24 cellular contexts compared by ENCODE assay signal in genomic region chr2:37551783-37552182, GRCh38.
A peak's percentile ranks its signal among the peaks of the same experiment; 100 is the strongest.
DNase-seq lines count a peak whose midpoint lies in the region; ATAC-seq, FAIRE-seq and TF ChIP-seq lines count a peak whose summit lies in the region.
"Had no signal": no experiment of that assay in that cellular context is flagged by ENCODE, and none has a peak within 500 bp of the region (broad histone marks: within the 10 kb centered on the region; RNA-seq: fewer than 3 reads in every experiment).

No MANE protein-coding gene starts in this region.

- in situ Hi-C loops in HAP-1 (cut with MboI; ENCODE audit: low sequenced_read_pairs) = no loop called here

- DNase-seq in activated CD4-positive, alpha-beta T cell treated with anti-CD3 and anti-CD28 coated beads, Interleukin-2, amount 10 ng/mL, durations not matched to agents 24 days and 14 days = peak; percentile 6
- no peak for DNase-seq in activated CD4-positive, alpha-beta T cell treated with anti-CD3 and anti-CD28 coated beads for 48 hours
- no peak for DNase-seq in GM12892 (ENCODE audit: insufficient read length)
- DNase-seq in dedifferentiated amniotic fluid mesenchymal stem cell (ENCODE audit: extremely low spot score) = peak; percentile 34
- DNase-seq in HAP-1 (ENCODE audit: low spot score in 2 of 2) = no peak
- DNase-seq: ACHN, BE2C, DMS153, DND-41, Kasumi-1, MV-4-11, NCI-H1105, NCI-H146, NCI-H1930, NCI-H2107, NCI-H446, NCI-H524 treated with DMSO at 0.1 percent for 48 hours, NCI-H774, Right ventricle myocardium superior had no signal

- no peak overlapping the region for H3K4me3 Mint-ChIP-seq in activated CD4-positive, alpha-beta T cell treated with anti-CD3 and anti-CD28 coated beads, Interleukin-2, amount 10 ng/mL, durations not matched to agents 24 days and 14 days
- H3K4me3 Mint-ChIP-seq: CD14-positive monocyte had no signal

- no peaks in the 10 kb centered on the region for H3K27me3 ChIP-seq in HAP-1 (ENCODE audit: low read depth)
- H3K27me3 ChIP-seq: BE2C, SJSA1 had no signal

- 0 out of 3 replicates have a peak, but pooled peaks have one; percentile 28 for ATAC-seq in SK-N-SH treated with all-trans-retinoic acid at 6 μM for 48 hours
- ATAC-seq in GM21381 (IDR thresholded peaks at IDR 0.05; ENCODE audit: unreplicated experiment) = no peak
- ATAC-seq in HG03342 (IDR thresholded peaks at IDR 0.05; ENCODE audit: unreplicated experiment) = no peak

- H3K36me3 Mint-ChIP-seq in activated CD4-positive, alpha-beta T cell treated with anti-CD3 and anti-CD28 coated beads, Interleukin-2, amount 10 ng/mL, durations not matched to agents 24 days and 14 days (ENCODE audit: low read depth) = no peaks in the 10 kb centered on the region
- H3K36me3 Mint-ChIP-seq: CD14-positive monocyte had no signal

- H3K4me3 ChIP-seq in HAP-1 = no peak overlapping the region
- H3K4me3 ChIP-seq: SJSA1 had no signal

- no peak overlapping the region for H3K27ac Mint-ChIP-seq in activated CD4-positive, alpha-beta T cell treated with anti-CD3 and anti-CD28 coated beads, Interleukin-2, amount 10 ng/mL, durations not matched to agents 24 days and 14 days
- H3K27ac Mint-ChIP-seq: CD14-positive monocyte had no signal

- TF ChIP-seq POLR2A in GM12892 (IDR thresholded peaks at IDR 0.05; ENCODE audit: low read depth, low read length) = no peak

- no peaks in the 10 kb centered on the region for H3K9me3 Mint-ChIP-seq in activated CD4-positive, alpha-beta T cell treated with anti-CD3 and anti-CD28 coated beads, Interleukin-2, amount 10 ng/mL, durations not matched to agents 24 days and 14 days

- no peaks in the 10 kb centered on the region for H3K36me3 ChIP-seq in HAP-1 (replicated peaks)
- H3K36me3 ChIP-seq: BE2C, SJSA1 had no signal

- H3K4me1 ChIP-seq in HAP-1 = no peaks in the 10 kb centered on the region; the same call in 1 of the 2 replicates
- H3K4me1 ChIP-seq: SJSA1 had no signal

- H3K27me3 Mint-ChIP-seq in activated CD4-positive, alpha-beta T cell treated with anti-CD3 and anti-CD28 coated beads, Interleukin-2, amount 10 ng/mL, durations not matched to agents 24 days and 14 days = no peaks in the 10 kb centered on the region

- no peaks in the 10 kb centered on the region for H3K9me3 ChIP-seq in HAP-1
- H3K9me3 ChIP-seq: BE2C, SJSA1 had no signal

- H3K4me1 Mint-ChIP-seq in activated CD4-positive, alpha-beta T cell treated with anti-CD3 and anti-CD28 coated beads, Interleukin-2, amount 10 ng/mL, durations not matched to agents 24 days and 14 days = peaks cover 6% of the 10 kb centered on the region

- peak; percentile 76 for FAIRE-seq in GM12892 (lab: Jason Lieb, UNC)

- intact Hi-C loops in activated CD4-positive, alpha-beta T cell treated with anti-CD3 and anti-CD28 coated beads, Interleukin-2, amount 10 ng/mL, durations not matched to agents 24 days and 14 days (cut with micrococcal nuclease) = no loop called here

TF ChIP-seq in SK-N-SH treated with all-trans-retinoic acid at 6 μM for 48 hours, 23 proteins besides CTCF, POLR2A, EP300 and RAD21:
- TF ChIP-seq ESRRG (CRISPR knock-in tag; IDR thresholded peaks at IDR 0.05) (0 out of 2 replicates have a peak, but pooled peaks have one; percentile 24), ISL1 (CRISPR knock-in tag; IDR thresholded peaks at IDR 0.05) (peak; percentile 64), SNAI2 (CRISPR knock-in tag; IDR thresholded peaks at IDR 0.05) (no peak), PPARA (CRISPR knock-in tag; IDR thresholded peaks at IDR 0.05; ENCODE audit: borderline replicate concordance) (no peak)

Comparison
In these comparisons a context has a peak if more than half of its experiments do, and no peak if none do; other contexts are left out.
1. DNase-seq: peak in activated CD4-positive, alpha-beta T cell treated with anti-CD3 and anti-CD28 coated beads, Interleukin-2, amount 10 ng/mL, durations not matched to agents 24 days and 14 days (single experiment) and dedifferentiated amniotic fluid mesenchymal stem cell (single experiment); none in activated CD4-positive, alpha-beta T cell treated with anti-CD3 and anti-CD28 coated beads for 48 hours (single experiment), GM12892 (single experiment) and HAP-1 (0 of 2).